9 cellular contexts compared by ENCODE assay signal in genomic region chr1:3650248-3651010, GRCh38. TPM values are rescaled to one million over a fixed set of nuclear protein-coding genes. Genes with fewer than 3 reads are reported as not detected.
DNase-seq lines count a peak whose midpoint lies in the region; ATAC-seq, FAIRE-seq and TF ChIP-seq lines count a peak whose summit lies in the region.
"Had no signal": no experiment of that assay in that cellular context is flagged by ENCODE, and none has a peak within 500 bp of the region (broad histone marks: within the 10 kb centered on the region; RNA-seq: fewer than 3 reads in every experiment).

No MANE protein-coding gene starts in this region.

- peak overlapping the region; percentile 74 to 87 (median 84) for H3K4me3 Mint-ChIP-seq in CD8-positive, alpha-beta memory T cell

- peaks cover 21 to 31% of the 10 kb centered on the region in 2 donors for H3K27me3 Mint-ChIP-seq in CD8-positive, alpha-beta memory T cell

- H3K4me2 ChIP-seq in PC-3 (ENCODE audit: low read length) (peak overlapping the region; percentile 90), neuronal stem cell (ENCODE audit: insufficient read depth, low read length, poor library complexity, severe bottlenecking) (no peak overlapping the region)

- peak overlapping the region; percentile 88 for H3K4me3 ChIP-seq in CD8-positive, alpha-beta memory T cell (ENCODE audit: low read length)
- peak overlapping the region; percentile 96 for H3K4me3 ChIP-seq in PC-3 (ENCODE audit: low read length)
- peak overlapping the region; percentile 95 for H3K4me3 ChIP-seq in epithelial cell of proximal tubule (ENCODE audit: low read depth, low read length)
- peak overlapping the region; percentile 60 to 94 for H3K4me3 ChIP-seq in neuronal stem cell (ENCODE audit: low read length in 2 of 2)
- peak overlapping the region in 1 of 3 donors; percentile 89 for H3K4me3 ChIP-seq in thyroid gland (replicated peaks in 1 of 3)

- BruUV-seq in PC-3 (replicated peaks; lab: Mats Ljungman, UMichigan): no TSS peak

- no peaks in the 10 kb centered on the region for H4K20me1 ChIP-seq in PC-3 (ENCODE audit: low read length)

- peak overlapping the region; percentile 69 for H3K18ac ChIP-seq in neuronal stem cell (ENCODE audit: low read length)

- H2BK120ac ChIP-seq in neuronal stem cell (ENCODE audit: low read depth, low read length): no peak overlapping the region

- TF ChIP-seq CTCF in PC-3 (conservative IDR thresholded peaks at IDR 0.05; ENCODE audit: low read depth, low read length): no peak
- TF ChIP-seq CTCF in epithelial cell of proximal tubule (conservative IDR thresholded peaks at IDR 0.05; ENCODE audit: low read depth, low read length): no peak
- no peak for TF ChIP-seq CTCF in thyroid gland (IDR thresholded peaks at IDR 0.05)

- H3K4me1 ChIP-seq in CD8-positive, alpha-beta memory T cell (ENCODE audit: insufficient read depth, low read length): peaks cover 32% of the 10 kb centered on the region
- H3K4me1 ChIP-seq in PC-3 (ENCODE audit: insufficient read depth, low read length): peaks cover 12% of the 10 kb centered on the region
- peaks cover 3 to 8% of the 10 kb centered on the region in 2 donors for H3K4me1 ChIP-seq in neuronal stem cell (ENCODE audit: control insufficient read depth in 2 of 2, insufficient read depth in 1 of 2, low read depth in 1 of 2, low read length in 2 of 2)
- H3K4me1 ChIP-seq in thyroid gland: peaks cover 27 to 38% of the 10 kb centered on the region in 2 donors

- no peak overlapping the region for H2BK15ac ChIP-seq in neuronal stem cell (ENCODE audit: low read length)

- H2BK5ac ChIP-seq in neuronal stem cell (ENCODE audit: low read length): peak overlapping the region; percentile 39

- no peak overlapping the region for H4K8ac ChIP-seq in neuronal stem cell (ENCODE audit: low read depth, low read length)

- peak overlapping the region; percentile 92 for H3K23ac ChIP-seq in neuronal stem cell (ENCODE audit: low read depth, low read length, poor library complexity)

- peaks cover 18% of the 10 kb centered on the region for H3K79me2 ChIP-seq in PC-3 (ENCODE audit: low read length)

- peak in 1 of 5 donors; percentile 15 for DNase-seq in CD8-positive, alpha-beta memory T cell
- DNase-seq in PC-3 (no peak), epithelial cell of proximal tubule (ENCODE audit: low read depth) (no peak), neuronal stem cell (ENCODE audit: low spot score) (no peak), thyroid gland (no peak), GM12892 (ENCODE audit: insufficient read length) (no peak), NCI-H446 treated with DMSO at 0.1 percent for 48 hours (lab: John Stamatoyannopoulos, UW) (no peak)

- TF ChIP-seq POLR2A in thyroid gland (IDR thresholded peaks at IDR 0.05): no peak
- TF ChIP-seq POLR2A in GM12892 (IDR thresholded peaks at IDR 0.05; ENCODE audit: low read depth, low read length): no peak

- no peaks in the 10 kb centered on the region for H3K9me2 ChIP-seq in PC-3 (replicated peaks; ENCODE audit: low read length)

- ATAC-seq in PC-3 (no peak), GM21619 (IDR thresholded peaks at IDR 0.05; ENCODE audit: unreplicated experiment) (no peak)

- peaks cover 0 to under 1% (median 0%) of the 10 kb centered on the region in 5 donors for H3K9me3 Mint-ChIP-seq in CD8-positive, alpha-beta memory T cell

- intact Hi-C loops in PC-3 (cut with micrococcal nuclease) (no loop called here), thyroid gland (cut with DNase I) (no loop called here)

- H3K9me3 ChIP-seq in CD8-positive, alpha-beta memory T cell (ENCODE audit: low read length): no peaks in the 10 kb centered on the region
- H3K9me3 ChIP-seq in PC-3 (ENCODE audit: low read length) (no peaks in the 10 kb centered on the region), neuronal stem cell (replicated peaks in 1 of 2; ENCODE audit: control insufficient read depth in 2 of 2, insufficient read depth in 1 of 2, low read depth in 1 of 2, low read length in 2 of 2) (peaks cover 0 to 2% of the 10 kb centered on the region in 2 donors), thyroid gland (no peaks in the 10 kb centered on the region)
- H3K9me3 ChIP-seq: adrenal gland had no signal

- peaks cover 7% of the 10 kb centered on the region for H3K79me1 ChIP-seq in neuronal stem cell (ENCODE audit: low read depth, low read length)

- POLR2A ChIA-PET in CD8-positive, alpha-beta memory T cell (lab: Charles Lee): no interaction called here
- POLR2A ChIA-PET in PC-3 (lab: Charles Lee; ENCODE audit: unreplicated experiment): no interaction called here

- H3K27ac Mint-ChIP-seq in CD8-positive, alpha-beta memory T cell: peak overlapping the region in 6 of 8 donors; percentile 31 to 76 (median 51)

- peaks cover 23 to 43% (median 32%) of the 10 kb centered on the region in 3 donors for H3K4me1 Mint-ChIP-seq in CD8-positive, alpha-beta memory T cell

- H3K36me3 ChIP-seq in CD8-positive, alpha-beta memory T cell (ENCODE audit: insufficient read depth, low read length): peaks cover 10% of the 10 kb centered on the region
- H3K36me3 ChIP-seq in PC-3 (ENCODE audit: low read depth, low read length) (peaks cover 12% of the 10 kb centered on the region; the same call in 1 of the 2 replicates), neuronal stem cell (replicated peaks in 1 of 2; ENCODE audit: control insufficient read depth in 2 of 2, insufficient read depth in 2 of 2, low read length in 2 of 2) (peaks cover 2 to 24% of the 10 kb centered on the region in 2 donors), thyroid gland (peaks cover 6 to 7% of the 10 kb centered on the region in 2 donors)

- no peaks in the 10 kb centered on the region for H3F3A ChIP-seq in PC-3 (ENCODE audit: low read length, unreplicated experiment)

- no peak overlapping the region for H3K27ac ChIP-seq in CD8-positive, alpha-beta memory T cell (ENCODE audit: low read depth, low read length)
- H3K27ac ChIP-seq in PC-3 (ENCODE audit: low read length): no peak overlapping the region
- no peak overlapping the region for H3K27ac ChIP-seq in neuronal stem cell (replicated peaks; ENCODE audit: low read length)
- no peak overlapping the region for H3K27ac ChIP-seq in thyroid gland
- H3K27ac ChIP-seq: adrenal gland had no signal

- H3K36me3 Mint-ChIP-seq in CD8-positive, alpha-beta memory T cell: peaks cover 0 to 33% (median 6%) of the 10 kb centered on the region in 3 donors

- H2AK5ac ChIP-seq in neuronal stem cell (ENCODE audit: low read depth, low read length): peak overlapping the region; percentile 74

- CTCF ChIA-PET in CD8-positive, alpha-beta memory T cell (lab: Charles Lee): interaction anchor here (1.2 kb wide), 1 partner anchor 29 kb away, joined by 3 read pairs; no protein-coding TSS in a partner anchor
- CTCF ChIA-PET in PC-3 (lab: Charles Lee): no interaction called here

- H3K9ac ChIP-seq in PC-3 (ENCODE audit: low read length) (no peak overlapping the region; the same call in 1 of the 2 replicates), neuronal stem cell (ENCODE audit: low read depth, low read length, poor library complexity) (no peak overlapping the region)

- no CpG with 5 or more reads among the region's 50 CpGs for WGBS in neuronal stem cell (ENCODE audit: extremely low coverage in 2 of 2, insufficient read length in 2 of 2, insufficient replicate concordance in 1 of 2), 2 donors
- 8 to 10% methylated on average over 35 to 39 of the region's 50 CpGs for WGBS in thyroid gland, 2 donors

- H3K4ac ChIP-seq in neuronal stem cell (ENCODE audit: low read length): no peak overlapping the region

- H4K91ac ChIP-seq in neuronal stem cell (ENCODE audit: low read depth, low read length, poor library complexity): no peak overlapping the region

- H2AFZ ChIP-seq in PC-3 (ENCODE audit: low read length): peak overlapping the region; percentile 96
- peak overlapping the region; percentile 99 for H2AFZ ChIP-seq in neuronal stem cell (ENCODE audit: low read length)

- H2BK12ac ChIP-seq in neuronal stem cell (ENCODE audit: low read length): no peak overlapping the region

- no peak for FAIRE-seq in GM12892 (lab: Jason Lieb, UNC)

- no peak overlapping the region for H3K14ac ChIP-seq in neuronal stem cell (ENCODE audit: low read length)

- peaks cover 20% of the 10 kb centered on the region for H3K27me3 ChIP-seq in CD8-positive, alpha-beta memory T cell (ENCODE audit: insufficient read depth, low read length, poor library complexity, severe bottlenecking)
- H3K27me3 ChIP-seq in PC-3 (ENCODE audit: low read length) (peaks cover 47% of the 10 kb centered on the region), neuronal stem cell (ENCODE audit: control insufficient read depth in 3 of 3, insufficient read depth in 3 of 3, low read depth in 1 of 3, low read length in 3 of 3) (peaks cover 34 to 55% (median 52%) of the 10 kb centered on the region in 3 experiments), thyroid gland (peaks cover 17% of the 10 kb centered on the region)

RNA-seq across cellular contexts. Expression of gene WRAP73, which starts 0.5 kb away (rescaled TPM):
- total RNA-seq in CD8-positive, alpha-beta memory T cell: 10 to 100 TPM; 26.1 to 30.7 TPM
- 33.8 TPM for polyA plus RNA-seq in CD8-positive, alpha-beta memory T cell
- total RNA-seq in PC-3 (2014; rRNA removed) (57.2 and 67.8 TPM in 2 replicates), epithelial cell of proximal tubule (17.0 and 26.3 TPM in 2 replicates), thyroid gland (10 to 100 TPM; 18.5 to 44.0 (median 21.0) TPM)
- 24.6 TPM for polyA plus RNA-seq in neuronal stem cell (2013, experiment 1 of 2)
- polyA plus RNA-seq in neuronal stem cell (2013, experiment 2 of 2): 25.7 TPM
- 18.5 TPM for polyA plus RNA-seq in GM12892 (2012; ENCODE audit: missing spikeins)

RNA-seq across cellular contexts. Expression of gene TP73, which starts 1.9 kb away (rescaled TPM):
- under 1 TPM; 0.49 to 0.63 TPM for total RNA-seq in CD8-positive, alpha-beta memory T cell
- 0.20 TPM for polyA plus RNA-seq in CD8-positive, alpha-beta memory T cell
- total RNA-seq in PC-3 (2014; rRNA removed): 2.5 and 2.6 TPM in 2 replicates
- total RNA-seq in epithelial cell of proximal tubule: not detected in 2 replicates
- polyA plus RNA-seq in neuronal stem cell (2013, experiment 1 of 2): 0.18 TPM
- 0.19 TPM for polyA plus RNA-seq in neuronal stem cell (2013, experiment 2 of 2)
- under 1 TPM in 2 of 4 donors, not detected in 2; 0.33 to 0.49 TPM for total RNA-seq in thyroid gland
- polyA plus RNA-seq in GM12892 (2012; ENCODE audit: missing spikeins): 5.7 TPM

RNA-seq across cellular contexts. Expression of gene TPRG1L, which starts 25.6 kb away (rescaled TPM):
- total RNA-seq in CD8-positive, alpha-beta memory T cell: 10 to 100 TPM; 18.9 to 21.1 TPM
- 47.7 TPM for polyA plus RNA-seq in CD8-positive, alpha-beta memory T cell
- total RNA-seq in PC-3 (2014; rRNA removed) (32.0 and 44.5 TPM in 2 replicates), epithelial cell of proximal tubule (8.1 and 12.4 TPM in 2 replicates), thyroid gland (10 to 100 TPM; 33.9 to 45.1 (median 40.0) TPM)
- polyA plus RNA-seq in neuronal stem cell (2013, experiment 1 of 2): 13.4 TPM
- polyA plus RNA-seq in neuronal stem cell (2013, experiment 2 of 2): 13.2 TPM
- 11.4 TPM for polyA plus RNA-seq in GM12892 (2012; ENCODE audit: missing spikeins)

RNA-seq across cellular contexts. Expression of gene MEGF6, which starts 39.1 kb away (rescaled TPM):
- 10 to 100 TPM; 10.8 to 12.0 TPM for total RNA-seq in CD8-positive, alpha-beta memory T cell
- polyA plus RNA-seq in CD8-positive, alpha-beta memory T cell: 3.4 TPM
- total RNA-seq in PC-3 (2014; rRNA removed) (32.5 and 40.1 TPM in 2 replicates), epithelial cell of proximal tubule (5.1 and 33.3 TPM in 2 replicates), thyroid gland (10 to 100 TPM in 3 of 4 donors, 1 to 10 TPM in 1; 9.4 to 25.8 (median 21.8) TPM)
- 10.3 TPM for polyA plus RNA-seq in neuronal stem cell (2013, experiment 1 of 2)
- polyA plus RNA-seq in neuronal stem cell (2013, experiment 2 of 2): 10.0 TPM
- 0.19 TPM for polyA plus RNA-seq in GM12892 (2012; ENCODE audit: missing spikeins)
